35 cellular contexts compared by ENCODE assay signal in genomic region chr2:1965726-1966125, GRCh38.
"Had no signal": no experiment of that assay in that cellular context is flagged by ENCODE, and none has a peak within 500 bp of the region (broad histone marks: within the 10 kb centered on the region; RNA-seq: fewer than 3 reads in every experiment).

No MANE protein-coding gene starts in this region.

- H3K9me3 ChIP-seq: Peyer's patch had no signal

- H3K9me3 Mint-ChIP-seq: activated CD4-positive, alpha-beta memory T cell treated with anti-CD3 and anti-CD28 coated beads, Interleukin-2, amount 10 ng/mL, durations not matched to agents 7 days and 5 days; activated naive CD4-positive, alpha-beta T cell treated with anti-CD3 and anti-CD28 coated beads, Interleukin-2, amount 10 ng/mL, durations not matched to agents 7 days and 5 days; activated naive CD8-positive, alpha-beta T cell treated with anti-CD3 and anti-CD28 coated beads, Interleukin-2, amount 50 U/mL, for 24 hours; central memory CD8-positive, alpha-beta T cell had no signal

- DNase-seq: activated CD4-positive, alpha-beta memory T cell treated with anti-CD3 and anti-CD28 coated beads, Interleukin-2, amount 10 ng/mL, durations not matched to agents 7 days and 5 days; activated CD4-positive, alpha-beta T cell treated with anti-CD3 and anti-CD28 coated beads for 1 hour; activated CD4-positive, alpha-beta T cell treated with anti-CD3 and anti-CD28 coated beads for 48 hours; activated CD4-positive, CD25-positive, alpha-beta regulatory T cell; activated CD8-positive, alpha-beta memory T cell treated with anti-CD3 and anti-CD28 coated beads for 24 hours; activated CD8-positive, alpha-beta memory T cell treated with anti-CD3 and anti-CD28 coated beads, Interleukin-2, amount 10 ng/mL, durations not matched to agents 7 days and 5 days; activated CD8-positive, alpha-beta memory T cell treated with anti-CD3 and anti-CD28 coated beads, Interleukin-2, amount 50 U/mL, for 48 hours; activated effector memory CD4-positive, alpha-beta T cell treated with Interleukin-2 at 50 U/mL for 16 hours; activated naive CD4-positive, alpha-beta T cell treated with anti-CD3 and anti-CD28 coated beads, Interleukin-2, amount 10 ng/mL, durations not matched to agents 7 days and 5 days; activated naive CD8-positive, alpha-beta T cell treated with anti-CD3 and anti-CD28 coated beads, Interleukin-2, amount 50 U/mL, for 24 hours; activated T-cell treated with anti-CD3 and anti-CD28 coated beads, Interleukin-2, amount 50 U/mL, for 48 hours; anterior cingulate cortex; MM.1S; MV-4-11; NCI-H1092; NCI-H1417; NCI-H146; NCI-H187; NCI-H2029 treated with DMSO at 0.1 percent for 48 hours; NCI-H2107; NCI-H2171; NCI-H510A; NCI-H526; NCI-H748 treated with DMSO at 0.1 percent for 48 hours; NK-92 treated with Interleukin-12 subunit alpha and Interleukin-12 subunit beta, amount 100 ng/mL, for 24 hours; PC-3; Peyer's patch; SIG-M5; T1000; WERI-Rb-1 had no signal

- H3K36me3 ChIP-seq: cardiac muscle cell, Peyer's patch, WERI-Rb-1 had no signal

- H3K4me1 ChIP-seq: Peyer's patch had no signal

- H3K4me3 Mint-ChIP-seq: activated CD4-positive, alpha-beta memory T cell treated with anti-CD3 and anti-CD28 coated beads, Interleukin-2, amount 10 ng/mL, durations not matched to agents 7 days and 5 days; activated CD8-positive, alpha-beta memory T cell treated with anti-CD3 and anti-CD28 coated beads, Interleukin-2, amount 10 ng/mL, durations not matched to agents 7 days and 5 days; activated naive CD4-positive, alpha-beta T cell treated with anti-CD3 and anti-CD28 coated beads, Interleukin-2, amount 10 ng/mL, durations not matched to agents 7 days and 5 days; activated naive CD8-positive, alpha-beta T cell; activated naive CD8-positive, alpha-beta T cell treated with anti-CD3 and anti-CD28 coated beads, Interleukin-2, amount 50 U/mL, for 24 hours; central memory CD8-positive, alpha-beta T cell had no signal

- H3K27me3 ChIP-seq: cardiac muscle cell, Peyer's patch had no signal

- H3K27me3 Mint-ChIP-seq: activated CD4-positive, alpha-beta memory T cell treated with anti-CD3 and anti-CD28 coated beads, Interleukin-2, amount 10 ng/mL, durations not matched to agents 7 days and 5 days; activated CD8-positive, alpha-beta memory T cell treated with anti-CD3 and anti-CD28 coated beads, Interleukin-2, amount 10 ng/mL, durations not matched to agents 7 days and 5 days; activated naive CD8-positive, alpha-beta T cell; activated naive CD8-positive, alpha-beta T cell treated with anti-CD3 and anti-CD28 coated beads, Interleukin-2, amount 50 U/mL, for 24 hours; central memory CD8-positive, alpha-beta T cell had no signal

- H3K4me1 Mint-ChIP-seq: activated CD4-positive, alpha-beta memory T cell treated with anti-CD3 and anti-CD28 coated beads, Interleukin-2, amount 10 ng/mL, durations not matched to agents 7 days and 5 days; activated CD8-positive, alpha-beta memory T cell treated with anti-CD3 and anti-CD28 coated beads, Interleukin-2, amount 10 ng/mL, durations not matched to agents 7 days and 5 days; activated naive CD4-positive, alpha-beta T cell treated with anti-CD3 and anti-CD28 coated beads, Interleukin-2, amount 10 ng/mL, durations not matched to agents 7 days and 5 days; activated naive CD8-positive, alpha-beta T cell treated with anti-CD3 and anti-CD28 coated beads, Interleukin-2, amount 50 U/mL, for 24 hours; central memory CD8-positive, alpha-beta T cell had no signal

- H3K4me3 ChIP-seq: cardiac muscle cell, Peyer's patch had no signal

- H3K36me3 Mint-ChIP-seq: activated CD8-positive, alpha-beta memory T cell treated with anti-CD3 and anti-CD28 coated beads, Interleukin-2, amount 10 ng/mL, durations not matched to agents 7 days and 5 days; activated naive CD4-positive, alpha-beta T cell treated with anti-CD3 and anti-CD28 coated beads, Interleukin-2, amount 10 ng/mL, durations not matched to agents 7 days and 5 days; activated naive CD8-positive, alpha-beta T cell had no signal

- H3K27ac ChIP-seq: cardiac muscle cell, Peyer's patch, RWPE1, WERI-Rb-1 had no signal

- ATAC-seq: activated CD8-positive, alpha-beta memory T cell treated with anti-CD3 and anti-CD28 coated beads, Interleukin-2, amount 10 ng/mL, durations not matched to agents 7 days and 5 days; activated naive CD8-positive, alpha-beta T cell treated with anti-CD3 and anti-CD28 coated beads, Interleukin-2, amount 50 U/mL, for 24 hours; PC-3; Right ventricle myocardium inferior had no signal

- H3K27ac Mint-ChIP-seq: activated CD4-positive, alpha-beta memory T cell treated with anti-CD3 and anti-CD28 coated beads, Interleukin-2, amount 10 ng/mL, durations not matched to agents 7 days and 5 days; activated CD8-positive, alpha-beta memory T cell treated with anti-CD3 and anti-CD28 coated beads, Interleukin-2, amount 10 ng/mL, durations not matched to agents 7 days and 5 days; activated naive CD4-positive, alpha-beta T cell treated with anti-CD3 and anti-CD28 coated beads, Interleukin-2, amount 10 ng/mL, durations not matched to agents 7 days and 5 days; activated naive CD8-positive, alpha-beta T cell; activated naive CD8-positive, alpha-beta T cell treated with anti-CD3 and anti-CD28 coated beads, Interleukin-2, amount 50 U/mL, for 24 hours had no signal
